31 cellular contexts compared by ENCODE assay signal in the genomic region with DNA sequence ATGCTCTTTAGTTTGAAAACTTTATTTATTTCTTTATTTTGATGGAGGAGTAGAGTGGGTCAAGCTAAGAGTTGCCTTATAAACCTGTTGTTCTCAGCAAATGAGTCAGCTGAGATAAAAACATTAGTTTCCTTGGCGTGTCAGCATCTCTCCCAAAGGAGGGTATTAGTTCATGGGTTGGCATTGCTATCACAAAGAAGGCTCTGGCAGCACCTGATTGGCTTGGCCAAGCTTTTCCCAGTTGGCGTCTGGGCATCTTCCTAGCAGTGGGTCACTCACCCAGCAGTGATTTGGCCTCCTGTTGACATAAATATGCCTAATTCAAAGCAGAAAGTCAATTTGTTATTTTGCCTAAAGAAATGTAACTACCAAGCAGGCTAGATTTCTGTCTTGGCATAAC.
"Had no signal": no experiment of that assay in that cellular context is flagged by ENCODE, and none has a peak within 500 bp of the region (broad histone marks: within the 10 kb centered on the region; RNA-seq: fewer than 3 reads in every experiment).

No MANE protein-coding gene starts in this region.

- H3K4me3 ChIP-seq: adrenal gland, SJSA1 had no signal

- H3K27ac Mint-ChIP-seq: activated CD8-positive, alpha-beta T cell treated with anti-CD3 and anti-CD28 coated beads, Interleukin-2, amount 10 ng/mL, durations not matched to agents 7 days and 5 days; activated naive CD4-positive, alpha-beta T cell treated with anti-CD3 and anti-CD28 coated beads, Interleukin-2, amount 50 U/mL, for 72 hours; activated T-cell treated with anti-CD3 and anti-CD28 coated beads, Interleukin-2, amount 50 U/mL, for 24 hours; activated T-helper 2 cell treated with anti-CD3 and anti-CD28 coated beads, Interferon-gamma antibody, Interleukin-2, Interleukin-4, amounts not matched to agents 10 μg/mL and 5 μg/mL and 100 μg/mL, durations not matched to agents 14 hours and 24 hours and 36 hours; brain had no signal

- H3K36me3 Mint-ChIP-seq: activated naive CD4-positive, alpha-beta T cell treated with anti-CD3 and anti-CD28 coated beads, Interleukin-2, amount 50 U/mL, for 72 hours; brain had no signal

- ATAC-seq: activated CD8-positive, alpha-beta T cell treated with anti-CD3 and anti-CD28 coated beads, Interleukin-2, amount 10 ng/mL, durations not matched to agents 7 days and 5 days; activated naive CD4-positive, alpha-beta T cell treated with anti-CD3 and anti-CD28 coated beads, Interleukin-2, amount 50 U/mL, for 72 hours; Panc1 had no signal

- H3K27ac ChIP-seq: adrenal gland, SJSA1, WERI-Rb-1 had no signal

- H3K4me1 ChIP-seq: adrenal gland had no signal

- H3K4me3 Mint-ChIP-seq: activated CD8-positive, alpha-beta T cell treated with anti-CD3 and anti-CD28 coated beads, Interleukin-2, amount 10 ng/mL, durations not matched to agents 7 days and 5 days; activated T-cell treated with anti-CD3 and anti-CD28 coated beads, Interleukin-2, amount 50 U/mL, for 24 hours; brain had no signal

- H3K9ac ChIP-seq: SK-N-SH had no signal

- H3K27me3 ChIP-seq: adrenal gland, SJSA1 had no signal

- DNase-seq: activated CD4-positive, alpha-beta T cell treated with anti-CD3 and anti-CD28 coated beads for 1 hour; activated CD4-positive, alpha-beta T cell treated with anti-CD3 and anti-CD28 coated beads for 48 hours; activated CD4-positive, alpha-beta T cell treated with anti-CD3 and anti-CD28 coated beads, Interleukin-2, amount 50 U/mL, for 48 hours; activated CD4-positive, CD25-positive, alpha-beta regulatory T cell; activated CD8-positive, alpha-beta T cell treated with anti-CD3 and anti-CD28 coated beads, Interleukin-2, amount 10 ng/mL, durations not matched to agents 7 days and 5 days; activated gamma-delta T cell; activated naive CD4-positive, alpha-beta T cell treated with Interleukin-2 at 50 U/mL for 16 hours; activated T-cell treated with anti-CD3 and anti-CD28 coated beads, Interleukin-2, amount 50 U/mL, for 24 hours; adrenal gland; anterior cingulate cortex; central memory CD4-positive, alpha-beta T cell; Kasumi-1; KG1; NCI-H1105; NCI-H1417 treated with DMSO at 0.1 percent for 48 hours; NCI-H187 treated with DMSO at 0.1 percent for 48 hours; NCI-H2081; NCI-H2171 treated with DMSO at 0.1 percent for 48 hours; NCI-H2227 treated with DMSO at 0.1 percent for 48 hours; NCI-H524 treated with DMSO at 0.1 percent for 48 hours; SHP77 treated with DMSO at 0.1 percent for 48 hours; SK-N-SH; T-helper 1 cell; T-helper 2 cell; T-helper 9 cell; WERI-Rb-1 had no signal

- H3K9me3 ChIP-seq: adrenal gland, SJSA1, SK-N-SH had no signal

- H3K36me3 ChIP-seq: adrenal gland, SJSA1, WERI-Rb-1 had no signal

- H3K9me3 Mint-ChIP-seq: activated naive CD4-positive, alpha-beta T cell treated with anti-CD3 and anti-CD28 coated beads, Interleukin-2, amount 50 U/mL, for 72 hours; activated T-cell treated with anti-CD3 and anti-CD28 coated beads, Interleukin-2, amount 50 U/mL, for 24 hours; activated T-helper 2 cell treated with anti-CD3 and anti-CD28 coated beads, Interferon-gamma antibody, Interleukin-2, Interleukin-4, amounts not matched to agents 10 μg/mL and 5 μg/mL and 100 μg/mL, durations not matched to agents 14 hours and 24 hours and 36 hours; brain had no signal

- H3K4me2 ChIP-seq: SK-N-SH had no signal
